Comparison of ENCODE assay signal across 9 cellular contexts in the genomic region with DNA sequence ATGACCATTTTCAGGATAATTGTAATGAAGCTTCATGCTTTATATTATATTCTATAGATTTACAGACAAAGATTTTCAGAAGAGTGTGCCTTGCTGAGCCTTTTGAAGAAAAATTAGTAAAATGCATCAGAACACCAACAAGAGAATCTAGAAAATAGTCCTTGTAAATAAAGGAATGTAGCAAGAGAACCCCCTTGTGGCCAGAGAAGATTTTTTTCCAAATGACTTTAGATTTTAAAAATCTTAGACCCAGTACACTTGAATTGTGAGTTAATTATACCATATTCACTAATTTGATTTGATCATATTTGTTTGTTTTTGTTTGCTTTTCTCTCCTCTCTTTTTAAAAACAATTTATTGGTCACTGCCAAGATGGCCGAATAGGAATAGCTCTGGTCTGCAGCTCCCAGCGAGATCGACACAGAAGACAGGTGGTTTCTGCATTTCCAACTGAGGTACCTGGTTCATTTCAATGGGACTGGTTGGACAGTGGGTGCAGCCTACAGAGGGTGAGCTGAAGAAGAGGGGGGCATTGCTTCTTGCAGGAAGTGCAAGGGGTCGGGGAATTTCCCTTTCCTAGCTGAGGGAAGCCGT. TPM values are rescaled to one million over a fixed set of nuclear protein-coding genes. Genes with fewer than 3 reads are reported as not detected.
DNase-seq lines count a peak whose midpoint lies in the region; ATAC-seq and TF ChIP-seq lines count a peak whose summit lies in the region.
"Had no signal": no experiment of that assay in that cellular context is flagged by ENCODE, and none has a peak within 500 bp of the region (broad histone marks: within the 10 kb centered on the region; RNA-seq: fewer than 3 reads in every experiment).

No MANE protein-coding gene starts in this region.

- H3K27me3 ChIP-seq in ascending aorta, result no peaks in the 10 kb centered on the region

- no peaks in the 10 kb centered on the region for H3K9me3 ChIP-seq in ascending aorta

- no peaks in the 10 kb centered on the region for H3K4me1 ChIP-seq in ascending aorta

- no peak overlapping the region for H3K27ac ChIP-seq in ascending aorta

- H3K4me1 Mint-ChIP-seq in naive thymus-derived CD8-positive, alpha-beta T cell, result no peaks in the 10 kb centered on the region
- H3K4me1 Mint-ChIP-seq: IgD-negative memory B cell had no signal

- peak; percentile 9 to 44 (median 33) for TF ChIP-seq CTCF in ascending aorta (IDR thresholded peaks at IDR 0.05)

- no peaks in the 10 kb centered on the region for H3K36me3 ChIP-seq in ascending aorta

- in situ Hi-C loops in KBM-7 (cut with MboI; ENCODE audit: low pct_unique_long_range_greater_than_20kb, low sequenced_read_pairs), result no loop called here

- H3K9me3 Mint-ChIP-seq in naive thymus-derived CD8-positive, alpha-beta T cell, result no peaks in the 10 kb centered on the region
- H3K9me3 Mint-ChIP-seq: IgD-negative memory B cell had no signal

- DNase-seq in DMS53 (lab: John Stamatoyannopoulos, UW), result peak; percentile 65
- DNase-seq in KBM-7, result peak; percentile 20
- no peak for DNase-seq in ascending aorta (ENCODE audit: low spot score in 2 of 2)
- DNase-seq in medulla oblongata (ENCODE audit: extremely low spot score), result peak; percentile 38
- no peak for DNase-seq in activated CD4-positive, CD25-positive, alpha-beta regulatory T cell (lab: John Stamatoyannopoulos, UW)
- no peak for DNase-seq in 8988T
- DNase-seq in naive thymus-derived CD8-positive, alpha-beta T cell, result no peak

- no peaks in the 10 kb centered on the region for H3K27me3 Mint-ChIP-seq in naive thymus-derived CD8-positive, alpha-beta T cell
- H3K27me3 Mint-ChIP-seq: IgD-negative memory B cell had no signal

- H3K4me3 ChIP-seq in ascending aorta, result no peak overlapping the region

- intact Hi-C loops in ascending aorta (cut with DNase I), result loop anchor here (2.0 kb wide), 1 partner anchor 463 kb away; no protein-coding TSS in a partner anchor

- no peak overlapping the region for H3K4me3 Mint-ChIP-seq in naive thymus-derived CD8-positive, alpha-beta T cell
- H3K4me3 Mint-ChIP-seq: IgD-negative memory B cell had no signal

- POLR2A ChIA-PET in naive thymus-derived CD8-positive, alpha-beta T cell (lab: Charles Lee), result no interaction called here

- ATAC-seq in GM21423 (IDR thresholded peaks at IDR 0.05; ENCODE audit: unreplicated experiment), result no peak
- ATAC-seq in naive thymus-derived CD8-positive, alpha-beta T cell, result no peak

- H3K36me3 Mint-ChIP-seq in naive thymus-derived CD8-positive, alpha-beta T cell, result no peaks in the 10 kb centered on the region
- H3K36me3 Mint-ChIP-seq: IgD-negative memory B cell had no signal

- no peak overlapping the region for H3K27ac Mint-ChIP-seq in naive thymus-derived CD8-positive, alpha-beta T cell
- H3K27ac Mint-ChIP-seq: IgD-negative memory B cell had no signal

RNA-seq across cellular contexts. Expression of gene IFI44L, which starts 12.8 kb away (rescaled TPM):
- total RNA-seq in ascending aorta, result 19.5 TPM
- total RNA-seq in naive thymus-derived CD8-positive, alpha-beta T cell, result under 1 TPM; 0.34 to 0.69 TPM
- polyA plus RNA-seq in naive thymus-derived CD8-positive, alpha-beta T cell, result 1 to 10 TPM; 2.2 to 7.0 (median 5.2) TPM

RNA-seq across cellular contexts. Expression of gene IFI44, which starts 42.2 kb away (rescaled TPM):
- total RNA-seq in ascending aorta, result 5.9 TPM
- total RNA-seq in naive thymus-derived CD8-positive, alpha-beta T cell, result 10 to 100 TPM; 26.3 to 27.9 TPM
- 10 to 100 TPM in 1 of 3 donors, 1 to 10 TPM in 2; 6.9 to 13.9 (median 8.9) TPM for polyA plus RNA-seq in naive thymus-derived CD8-positive, alpha-beta T cell

Comparison
In these comparisons a context has a peak if more than half of its experiments do, and no peak if none do; other contexts are left out.
1. DNase-seq: peak in DMS53 (single experiment), KBM-7 (single experiment) and medulla oblongata (single experiment); none in ascending aorta (0 of 2), activated CD4-positive, CD25-positive, alpha-beta regulatory T cell (0 of 4), 8988T (single experiment) and naive thymus-derived CD8-positive, alpha-beta T cell (0 of 10).
2. RNA of gene IFI44L, which starts 12.8 kb away (total RNA-seq): 19.5 TPM in ascending aorta (single experiment); 0.34 to 0.69 TPM in naive thymus-derived CD8-positive, alpha-beta T cell; every median in the first group is over 10 times any median in the second.